In genomic region chr14:24115451-24116110, GRCh38 we compare ENCODE assay signal across 8 cellular contexts. TPM values are rescaled to one million over a fixed set of nuclear protein-coding genes. Genes with fewer than 3 reads are reported as not detected.
DNase-seq lines count a peak whose midpoint lies in the region; ATAC-seq and TF ChIP-seq lines count a peak whose summit lies in the region.

No MANE protein-coding gene starts in this region.

- no peak for TF ChIP-seq CTCF in fibroblast of mammary gland (conservative IDR thresholded peaks at IDR 0.05; ENCODE audit: control insufficient read depth, insufficient read depth, low read depth, low read length)
- no peak for TF ChIP-seq CTCF in psoas muscle (IDR thresholded peaks at IDR 0.05)

- peaks cover 14% of the 10 kb centered on the region; the same call in 1 of the 2 replicates for H3K36me3 ChIP-seq in SK-N-MC (ENCODE audit: insufficient read depth, low read length)
- H3K36me3 ChIP-seq in psoas muscle (ENCODE audit: insufficient read depth in 1 of 2, low read depth in 1 of 2), result peaks cover 0 to 42% of the 10 kb centered on the region in 2 donors

- no peak for DNase-seq in SK-N-MC (ENCODE audit: low read depth, low spot score)
- no peak for DNase-seq in fibroblast of mammary gland (ENCODE audit: low read depth)
- DNase-seq in psoas muscle, result no peak
- DNase-seq in SHP77 (lab: John Stamatoyannopoulos, UW), result no peak

- H3K4me3 ChIP-seq in GM08714 (ENCODE audit: low read length) (peak overlapping the region; percentile 83), SK-N-MC (peak overlapping the region; percentile 96), fibroblast of mammary gland (ENCODE audit: control insufficient read depth, low read depth, low read length) (peak overlapping the region; percentile 89), psoas muscle (peak overlapping the region; percentile 80)

- 2 to 6% (median 3%) methylated on average over 14 of the region's 14 CpGs for WGBS in psoas muscle, 3 donors

- H3K27ac ChIP-seq in SK-N-MC, result no peak overlapping the region
- H3K27ac ChIP-seq in psoas muscle, result peak overlapping the region; percentile 100

- peak overlapping the region; percentile 82 for H3K9ac ChIP-seq in SK-N-MC (ENCODE audit: insufficient read length)

- peaks cover 15% of the 10 kb centered on the region for H3K4me1 ChIP-seq in psoas muscle

- H3K27me3 ChIP-seq in psoas muscle (ENCODE audit: insufficient read depth in 3 of 3, low read length in 2 of 3), result no peaks in the 10 kb centered on the region

- no peaks in the 10 kb centered on the region for H3K9me3 ChIP-seq in SK-N-MC (ENCODE audit: low read depth, low read length)
- H3K9me3 ChIP-seq in psoas muscle, result no peaks in the 10 kb centered on the region

- intact Hi-C loops in psoas muscle (cut with DNase I), result no loop called here

- no peak for ATAC-seq in psoas muscle
- no peak for ATAC-seq in GM21447 (IDR thresholded peaks at IDR 0.05; ENCODE audit: unreplicated experiment)
- ATAC-seq in GM18520 (IDR thresholded peaks at IDR 0.05; ENCODE audit: unreplicated experiment), result no peak
- ATAC-seq in GM19452 (IDR thresholded peaks at IDR 0.05; ENCODE audit: unreplicated experiment), result no peak

RNA-seq across cellular contexts. Expression of gene NRL, which starts 0.8 kb away (rescaled TPM):
- 1 to 10 TPM; 1.5 to 3.6 (median 2.5) TPM for total RNA-seq in psoas muscle
- 1 to 10 TPM; 1.2 to 5.1 (median 2.4) TPM for polyA plus RNA-seq in psoas muscle

RNA-seq across cellular contexts. Expression of gene DCAF11, which starts 1.0 kb away (rescaled TPM):
- total RNA-seq in psoas muscle, result 10 to 100 TPM; 48.8 to 73.5 (median 68.6) TPM
- 10 to 100 TPM; 34.7 to 66.4 (median 35.4) TPM for polyA plus RNA-seq in psoas muscle

RNA-seq across cellular contexts. Expression of gene FITM1, which starts 14.9 kb away (rescaled TPM):
- 100 to 1,000 TPM in 3 of 4 donors, 10 to 100 TPM in 1; 72.8 to 167 (median 137) TPM for total RNA-seq in psoas muscle
- 100 to 1,000 TPM; 100 to 163 (median 113) TPM for polyA plus RNA-seq in psoas muscle

RNA-seq across cellular contexts. Expression of gene PSME1, which starts 20.4 kb away (rescaled TPM):
- total RNA-seq in psoas muscle, result 100 to 1,000 TPM in 1 of 4 donors, 10 to 100 TPM in 3; 49.2 to 122 (median 80.3) TPM
- 100 to 1,000 TPM in 1 of 3 donors, 10 to 100 TPM in 2; 73.0 to 106 (median 92.6) TPM for polyA plus RNA-seq in psoas muscle

RNA-seq across cellular contexts. Expression of gene PCK2, which starts 21.5 kb away (rescaled TPM):
- 1 to 10 TPM; 2.1 to 4.5 (median 2.7) TPM for total RNA-seq in psoas muscle
- 1 to 10 TPM; 2.0 to 2.7 (median 2.0) TPM for polyA plus RNA-seq in psoas muscle
